In genomic region chr3:5428607-5429516, GRCh38 we compare ENCODE assay signal across 9 cellular contexts.
A peak's percentile ranks its signal among the peaks of the same experiment; 100 is the strongest.
DNase-seq lines count a peak whose midpoint lies in the region; ATAC-seq and TF ChIP-seq lines count a peak whose summit lies in the region.
"Had no signal": no experiment of that assay in that cellular context is flagged by ENCODE, and none has a peak within 500 bp of the region (broad histone marks: within the 10 kb centered on the region; RNA-seq: fewer than 3 reads in every experiment).

No MANE protein-coding gene starts in this region.

- no peak overlapping the region for H3K27ac ChIP-seq in colonic mucosa

- H3K36me3 ChIP-seq in colonic mucosa, result no peaks in the 10 kb centered on the region

- no peak overlapping the region for H3K4me3 ChIP-seq in AG10803 (ENCODE audit: low read length)
- no peak overlapping the region for H3K4me3 ChIP-seq in colonic mucosa

- no peaks in the 10 kb centered on the region for H3K4me1 ChIP-seq in colonic mucosa

- intact Hi-C loops in colonic mucosa (cut with DNase I), result loop anchor here (10.0 kb wide), 1 partner anchor 306 kb away; no protein-coding TSS in a partner anchor

- H3K9ac ChIP-seq in colonic mucosa (ENCODE audit: low read depth in 2 of 2, low read length in 2 of 2), result no peak overlapping the region

- no peaks in the 10 kb centered on the region for H3K9me3 ChIP-seq in colonic mucosa

- no peak for TF ChIP-seq CTCF in AG10803 (conservative IDR thresholded peaks at IDR 0.05; ENCODE audit: low read length)
- TF ChIP-seq CTCF in colonic mucosa (IDR thresholded peaks at IDR 0.05), result no peak

- ATAC-seq in GM18909 (IDR thresholded peaks at IDR 0.05; ENCODE audit: poor library complexity, unreplicated experiment), result peak; percentile 83
- ATAC-seq in HG02885 (IDR thresholded peaks at IDR 0.05; ENCODE audit: poor library complexity, unreplicated experiment), result peak; percentile 83

- H3K27me3 ChIP-seq in colonic mucosa, result no peaks in the 10 kb centered on the region

- DNase-seq in AG10803 (ENCODE audit: low read depth) (peak; percentile 10), NOMO-1 treated with DMSO at 0.1 percent for 48 hours (lab: John Stamatoyannopoulos, UW; ENCODE audit: unreplicated experiment) (peak; percentile 98), AML-193 (lab: John Stamatoyannopoulos, UW) (no peak), cerebellar nuclear complex (lab: John Stamatoyannopoulos, UW) (no peak), colonic mucosa (no peak)
- no peak for DNase-seq in stimulated activated CD8-positive, alpha-beta memory T cell treated with anti-CD3 and anti-CD28 coated beads, Interleukin-4, amount 100 ng/mL, for 48 hours
- DNase-seq: DMS79 had no signal

Comparison
In these comparisons a context has a peak if more than half of its experiments do, and no peak if none do; other contexts are left out.
1. DNase-seq: peak in AG10803 (single experiment) and NOMO-1 treated with DMSO at 0.1 percent for 48 hours (single experiment); none in AML-193 (0 of 2), cerebellar nuclear complex (0 of 2), colonic mucosa (single experiment) and stimulated activated CD8-positive, alpha-beta memory T cell treated with anti-CD3 and anti-CD28 coated beads, Interleukin-4, amount 100 ng/mL, for 48 hours (single experiment).